In the genomic region with DNA sequence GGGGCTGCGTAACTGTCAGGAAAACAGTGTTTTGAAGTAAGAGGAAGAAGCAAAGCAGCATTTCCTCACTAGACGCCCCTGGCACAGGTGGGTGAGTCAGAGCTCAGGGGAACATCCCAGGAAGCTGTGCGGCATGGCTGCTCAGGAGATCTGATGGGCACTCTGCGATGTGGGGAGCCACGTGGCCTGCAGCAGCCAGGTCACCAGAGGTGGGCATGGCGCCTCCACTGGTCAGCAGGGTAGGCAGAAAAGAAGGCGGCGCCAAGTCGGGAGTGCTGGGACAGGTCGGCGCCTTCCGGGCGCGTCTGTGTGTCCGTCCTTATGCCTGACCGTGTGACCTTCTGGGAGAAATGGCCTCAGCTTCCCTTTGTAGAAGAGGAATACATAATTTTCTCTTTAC, we compare ENCODE assay signal across 1 cellular context.
TF ChIP-seq lines count a peak whose summit lies in the region.

No MANE protein-coding gene starts in this region.

TF ChIP-seq in HCT116, 20 proteins besides CTCF, POLR2A, EP300 and RAD21:
- TF ChIP-seq FOSL1 (IDR thresholded peaks at IDR 0.05; ENCODE audit: low read depth) (no peak), EZH2 (IDR thresholded peaks at IDR 0.05) (no peak), POLR2AphosphoS5 (IDR thresholded peaks at IDR 0.05; ENCODE audit: low read depth, low read length) (no peak), YY1 (IDR thresholded peaks at IDR 0.05; ENCODE audit: extremely low read depth, insufficient replicate concordance, low read depth, low read length) (no peak), SIN3A (IDR thresholded peaks at IDR 0.05; ENCODE audit: low read depth) (no peak), ZNF274 (IDR thresholded peaks at IDR 0.05; ENCODE audit: low read depth, low read length) (no peak), ZFX (IDR thresholded peaks at IDR 0.05) (no peak), SRF (IDR thresholded peaks at IDR 0.05; ENCODE audit: low read depth) (no peak), TCF7L2 (IDR thresholded peaks at IDR 0.05; ENCODE audit: borderline replicate concordance, extremely low read depth, insufficient read depth, insufficient read length) (no peak), SP1 (IDR thresholded peaks at IDR 0.05; ENCODE audit: low read depth) (no peak), ELF1 (IDR thresholded peaks at IDR 0.05; ENCODE audit: borderline replicate concordance, low read depth) (no peak), CEBPB (IDR thresholded peaks at IDR 0.05; ENCODE audit: low read depth) (no peak)
- TF ChIP-seq, protein P1, sequence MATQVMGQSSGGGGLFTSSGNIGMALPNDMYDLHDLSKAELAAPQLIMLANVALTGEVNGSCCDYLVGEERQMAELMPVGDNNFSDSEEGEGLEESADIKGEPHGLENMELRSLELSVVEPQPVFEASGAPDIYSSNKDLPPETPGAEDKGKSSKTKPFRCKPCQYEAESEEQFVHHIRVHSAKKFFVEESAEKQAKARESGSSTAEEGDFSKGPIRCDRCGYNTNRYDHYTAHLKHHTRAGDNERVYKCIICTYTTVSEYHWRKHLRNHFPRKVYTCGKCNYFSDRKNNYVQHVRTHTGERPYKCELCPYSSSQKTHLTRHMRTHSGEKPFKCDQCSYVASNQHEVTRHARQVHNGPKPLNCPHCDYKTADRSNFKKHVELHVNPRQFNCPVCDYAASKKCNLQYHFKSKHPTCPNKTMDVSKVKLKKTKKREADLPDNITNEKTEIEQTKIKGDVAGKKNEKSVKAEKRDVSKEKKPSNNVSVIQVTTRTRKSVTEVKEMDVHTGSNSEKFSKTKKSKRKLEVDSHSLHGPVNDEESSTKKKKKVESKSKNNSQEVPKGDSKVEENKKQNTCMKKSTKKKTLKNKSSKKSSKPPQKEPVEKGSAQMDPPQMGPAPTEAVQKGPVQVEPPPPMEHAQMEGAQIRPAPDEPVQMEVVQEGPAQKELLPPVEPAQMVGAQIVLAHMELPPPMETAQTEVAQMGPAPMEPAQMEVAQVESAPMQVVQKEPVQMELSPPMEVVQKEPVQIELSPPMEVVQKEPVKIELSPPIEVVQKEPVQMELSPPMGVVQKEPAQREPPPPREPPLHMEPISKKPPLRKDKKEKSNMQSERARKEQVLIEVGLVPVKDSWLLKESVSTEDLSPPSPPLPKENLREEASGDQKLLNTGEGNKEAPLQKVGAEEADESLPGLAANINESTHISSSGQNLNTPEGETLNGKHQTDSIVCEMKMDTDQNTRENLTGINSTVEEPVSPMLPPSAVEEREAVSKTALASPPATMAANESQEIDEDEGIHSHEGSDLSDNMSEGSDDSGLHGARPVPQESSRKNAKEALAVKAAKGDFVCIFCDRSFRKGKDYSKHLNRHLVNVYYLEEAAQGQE (IDR thresholded peaks at IDR 0.05; ENCODE audit: low read depth) = no peak
- TF ChIP-seq, protein P2, sequence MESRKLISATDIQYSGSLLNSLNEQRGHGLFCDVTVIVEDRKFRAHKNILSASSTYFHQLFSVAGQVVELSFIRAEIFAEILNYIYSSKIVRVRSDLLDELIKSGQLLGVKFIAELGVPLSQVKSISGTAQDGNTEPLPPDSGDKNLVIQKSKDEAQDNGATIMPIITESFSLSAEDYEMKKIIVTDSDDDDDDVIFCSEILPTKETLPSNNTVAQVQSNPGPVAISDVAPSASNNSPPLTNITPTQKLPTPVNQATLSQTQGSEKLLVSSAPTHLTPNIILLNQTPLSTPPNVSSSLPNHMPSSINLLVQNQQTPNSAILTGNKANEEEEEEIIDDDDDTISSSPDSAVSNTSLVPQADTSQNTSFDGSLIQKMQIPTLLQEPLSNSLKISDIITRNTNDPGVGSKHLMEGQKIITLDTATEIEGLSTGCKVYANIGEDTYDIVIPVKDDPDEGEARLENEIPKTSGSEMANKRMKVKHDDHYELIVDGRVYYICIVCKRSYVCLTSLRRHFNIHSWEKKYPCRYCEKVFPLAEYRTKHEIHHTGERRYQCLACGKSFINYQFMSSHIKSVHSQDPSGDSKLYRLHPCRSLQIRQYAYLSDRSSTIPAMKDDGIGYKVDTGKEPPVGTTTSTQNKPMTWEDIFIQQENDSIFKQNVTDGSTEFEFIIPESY (IDR thresholded peaks at IDR 0.05; ENCODE audit: extremely low read depth, insufficient replicate concordance, low read length) = no peak
